19 cellular contexts compared by ENCODE assay signal in the genomic region with DNA sequence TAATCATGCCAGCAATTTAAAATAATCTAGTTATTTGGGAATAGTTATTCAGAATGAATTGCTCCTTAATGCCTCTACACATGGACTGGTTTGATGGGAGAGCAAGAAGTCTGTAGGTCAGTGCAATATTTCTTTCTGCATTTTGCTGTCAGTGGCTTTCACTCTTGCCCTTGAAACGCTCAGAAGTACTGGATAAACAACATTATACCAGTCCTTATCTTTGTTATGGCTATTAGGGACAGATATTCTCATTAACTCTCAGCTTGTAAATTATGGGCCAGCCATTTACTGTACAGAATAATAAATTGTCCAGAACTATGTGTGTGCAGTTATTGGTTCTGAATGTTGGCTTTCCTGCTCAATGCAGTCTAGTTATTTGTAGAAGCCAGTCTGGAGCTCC.
DNase-seq lines count a peak whose midpoint lies in the region; ATAC-seq and TF ChIP-seq lines count a peak whose summit lies in the region.
"Had no signal": no experiment of that assay in that cellular context is flagged by ENCODE, and none has a peak within 500 bp of the region (broad histone marks: within the 10 kb centered on the region; RNA-seq: fewer than 3 reads in every experiment).

No MANE protein-coding gene starts in this region.

- no peaks in the 10 kb centered on the region for H3K36me3 Mint-ChIP-seq in GM23338 (ENCODE audit: low read depth)

- peaks cover 2% of the 10 kb centered on the region for H3K27me3 Mint-ChIP-seq in GM23338 (ENCODE audit: insufficient read depth, low read depth, poor library complexity)
- H3K27me3 Mint-ChIP-seq: CD4-positive, alpha-beta T cell had no signal

- no peak overlapping the region for H2BK15ac ChIP-seq in mesenchymal stem cell (ENCODE audit: low read depth, poor library complexity, severe bottlenecking)

- no CpG with 5 or more reads among the region's 1 CpG for WGBS in mesenchymal stem cell

- H4K20me1 ChIP-seq in GM23338 (replicated peaks; ENCODE audit: insufficient read depth): no peaks in the 10 kb centered on the region

- H3K18ac ChIP-seq in mesenchymal stem cell (ENCODE audit: low read depth in 1 of 2, low read length in 2 of 2): no peak overlapping the region

- no peak overlapping the region for H3K23ac ChIP-seq in mesenchymal stem cell (ENCODE audit: low read length in 2 of 2)

- peak; percentile 38 for DNase-seq in BE2C
- DNase-seq in GM23338 (ENCODE audit: low spot score): no peak
- peak; percentile 34 for DNase-seq in mesenchymal stem cell
- DNase-seq in DMS 273 (lab: John Stamatoyannopoulos, UW; ENCODE audit: unreplicated experiment): no peak
- DNase-seq in NOMO-1 treated with dmso at 0.1 percent for 144 hours (lab: John Stamatoyannopoulos, UW; ENCODE audit: unreplicated experiment): no peak
- DNase-seq in MG63: no peak
- DNase-seq: ACHN; Caco-2; CD4-positive, alpha-beta T cell; DMS53; DND-41; EL; GM23248; HCEC 1CT; KG1 had no signal

- H3K79me2 ChIP-seq in GM23338 (replicated peaks; ENCODE audit: insufficient read depth): no peaks in the 10 kb centered on the region

- H2BK12ac ChIP-seq in mesenchymal stem cell (ENCODE audit: low read length in 2 of 2): no peak overlapping the region

- H3K14ac ChIP-seq in mesenchymal stem cell (ENCODE audit: low read length in 2 of 2): no peak overlapping the region

- H3K4me1 ChIP-seq in BE2C (peaks cover 8% of the 10 kb centered on the region; the same call in 1 of the 2 replicates), GM23338 (ENCODE audit: insufficient read depth) (peaks cover 47% of the 10 kb centered on the region), mesenchymal stem cell (ENCODE audit: control insufficient read depth, insufficient read depth, low read depth, low read length) (no peaks in the 10 kb centered on the region)
- H3K4me1 ChIP-seq: Caco-2 had no signal

- no peak overlapping the region for H4K8ac ChIP-seq in mesenchymal stem cell (ENCODE audit: low read length)

- peaks cover 37% of the 10 kb centered on the region for H3K4me1 Mint-ChIP-seq in GM23338

- H3K36me3 ChIP-seq in BE2C (no peaks in the 10 kb centered on the region), GM23338 (ENCODE audit: insufficient read depth) (no peaks in the 10 kb centered on the region), mesenchymal stem cell (ENCODE audit: control insufficient read depth in 1 of 2, insufficient read depth in 2 of 2, low read depth in 1 of 2, low read length in 2 of 2) (no peaks in the 10 kb centered on the region), MG63 (no peaks in the 10 kb centered on the region; the same call in 1 of the 2 replicates)

- no peak for TF ChIP-seq CTCF in BE2C (IDR thresholded peaks at IDR 0.05; ENCODE audit: low read depth, low read length)
- no peak for TF ChIP-seq CTCF in GM23338 (conservative IDR thresholded peaks at IDR 0.05; ENCODE audit: low read depth in 2 of 2)

- H3K4me2 ChIP-seq in GM23338 (no peak overlapping the region), mesenchymal stem cell (ENCODE audit: low read length, poor library complexity, severe bottlenecking) (no peak overlapping the region)

- H2BK5ac ChIP-seq in mesenchymal stem cell (ENCODE audit: low read depth, low read length, poor library complexity, severe bottlenecking): no peak overlapping the region

- no peak overlapping the region for H3K4me3 ChIP-seq in BE2C (ENCODE audit: low read depth, low read length)
- no peak overlapping the region for H3K4me3 ChIP-seq in GM23338
- H3K4me3 ChIP-seq in mesenchymal stem cell (ENCODE audit: insufficient read depth in 1 of 2, low read depth in 1 of 2, low read length in 2 of 2): no peak overlapping the region
- H3K4me3 ChIP-seq in MG63: no peak overlapping the region
- H3K4me3 ChIP-seq: GM12878, GM23248 had no signal

- ATAC-seq in GM23338 (no peak), SK-N-SH treated with all-trans-retinoic acid at 6 μM for 48 hours (no peak), GM19395 (IDR thresholded peaks at IDR 0.05; ENCODE audit: unreplicated experiment) (no peak)
- ATAC-seq: GM12878 had no signal

- H2AFZ ChIP-seq in GM23338: no peak overlapping the region
- H2AFZ ChIP-seq in mesenchymal stem cell (ENCODE audit: low read depth, low read length): no peak overlapping the region
- H2AFZ ChIP-seq: GM23248 had no signal

- H3K27me3 ChIP-seq in BE2C (no peaks in the 10 kb centered on the region), GM23338 (ENCODE audit: insufficient read depth) (no peaks in the 10 kb centered on the region), mesenchymal stem cell (ENCODE audit: control insufficient read depth in 1 of 2, insufficient read depth in 1 of 2, low read length in 2 of 2) (no peaks in the 10 kb centered on the region), MG63 (no peaks in the 10 kb centered on the region)

- H3K4ac ChIP-seq in mesenchymal stem cell (ENCODE audit: low read depth in 1 of 2, low read length in 2 of 2): no peak overlapping the region

- H4K91ac ChIP-seq in mesenchymal stem cell (ENCODE audit: low read length): no peak overlapping the region

- H3K27ac ChIP-seq in GM23338 (ENCODE audit: low read depth) (no peak overlapping the region), mesenchymal stem cell (ENCODE audit: low read length, poor library complexity, severe bottlenecking) (no peak overlapping the region)
- H3K27ac ChIP-seq: C4-2B, GM23248 had no signal

- no peaks in the 10 kb centered on the region for H3K79me1 ChIP-seq in mesenchymal stem cell (replicated peaks; ENCODE audit: low read length, poor library complexity, severe bottlenecking)

- H3K9me3 ChIP-seq in BE2C (no peaks in the 10 kb centered on the region), mesenchymal stem cell (ENCODE audit: control insufficient read depth, low read length) (no peaks in the 10 kb centered on the region), MG63 (no peaks in the 10 kb centered on the region)
- H3K9me3 ChIP-seq: Caco-2 had no signal

- no peaks in the 10 kb centered on the region for H3K9me3 Mint-ChIP-seq in GM23338

- no peak overlapping the region for H3K4me3 Mint-ChIP-seq in GM23338
- H3K4me3 Mint-ChIP-seq: CD4-positive, alpha-beta T cell had no signal

- peak overlapping the region; percentile 79; the same call in 1 of the 2 replicates for H3K27ac Mint-ChIP-seq in GM23338
- H3K27ac Mint-ChIP-seq: CD4-positive, alpha-beta T cell had no signal

- H3K9me2 ChIP-seq in GM23338 (ENCODE audit: insufficient read depth): no peaks in the 10 kb centered on the region

- no peak overlapping the region for H2AK5ac ChIP-seq in mesenchymal stem cell (ENCODE audit: low read length, severe bottlenecking)

- H3F3A ChIP-seq in GM23338 (replicated peaks; ENCODE audit: low read depth): no peaks in the 10 kb centered on the region

- no peak overlapping the region for H2BK120ac ChIP-seq in mesenchymal stem cell (ENCODE audit: low read depth, low read length)

- H3K9ac ChIP-seq in mesenchymal stem cell (ENCODE audit: low read length): no peak overlapping the region
- H3K9ac ChIP-seq: GM23248 had no signal

TF ChIP-seq in SK-N-SH treated with all-trans-retinoic acid at 6 μM for 48 hours, 23 proteins besides CTCF, POLR2A, EP300 and RAD21 (continues in another document):
- 0 out of 2 replicates have a peak, but pooled peaks have one; percentile 63 for TF ChIP-seq ZFP3 (CRISPR knock-in tag; IDR thresholded peaks at IDR 0.05)
- TF ChIP-seq TOX (CRISPR knock-in tag; IDR thresholded peaks at IDR 0.05; ENCODE audit: borderline replicate concordance): no peak
- TF ChIP-seq, protein P1, sequence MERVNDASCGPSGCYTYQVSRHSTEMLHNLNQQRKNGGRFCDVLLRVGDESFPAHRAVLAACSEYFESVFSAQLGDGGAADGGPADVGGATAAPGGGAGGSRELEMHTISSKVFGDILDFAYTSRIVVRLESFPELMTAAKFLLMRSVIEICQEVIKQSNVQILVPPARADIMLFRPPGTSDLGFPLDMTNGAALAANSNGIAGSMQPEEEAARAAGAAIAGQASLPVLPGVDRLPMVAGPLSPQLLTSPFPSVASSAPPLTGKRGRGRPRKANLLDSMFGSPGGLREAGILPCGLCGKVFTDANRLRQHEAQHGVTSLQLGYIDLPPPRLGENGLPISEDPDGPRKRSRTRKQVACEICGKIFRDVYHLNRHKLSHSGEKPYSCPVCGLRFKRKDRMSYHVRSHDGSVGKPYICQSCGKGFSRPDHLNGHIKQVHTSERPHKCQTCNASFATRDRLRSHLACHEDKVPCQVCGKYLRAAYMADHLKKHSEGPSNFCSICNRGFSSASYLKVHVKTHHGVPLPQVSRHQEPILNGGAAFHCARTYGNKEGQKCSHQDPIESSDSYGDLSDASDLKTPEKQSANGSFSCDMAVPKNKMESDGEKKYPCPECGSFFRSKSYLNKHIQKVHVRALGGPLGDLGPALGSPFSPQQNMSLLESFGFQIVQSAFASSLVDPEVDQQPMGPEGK (CRISPR knock-in tag; IDR thresholded peaks at IDR 0.05; ENCODE audit: borderline replicate concordance): no peak
- TF ChIP-seq SNAI2 (CRISPR knock-in tag; IDR thresholded peaks at IDR 0.05): peak; percentile 80; the same call in 1 of the 2 replicates
- TF ChIP-seq GLIS3 (CRISPR knock-in tag; IDR thresholded peaks at IDR 0.05): peak; percentile 46; the same call in 1 of the 2 replicates
- no peak for TF ChIP-seq PPARA (CRISPR knock-in tag; IDR thresholded peaks at IDR 0.05; ENCODE audit: borderline replicate concordance)
- TF ChIP-seq, protein P2, sequence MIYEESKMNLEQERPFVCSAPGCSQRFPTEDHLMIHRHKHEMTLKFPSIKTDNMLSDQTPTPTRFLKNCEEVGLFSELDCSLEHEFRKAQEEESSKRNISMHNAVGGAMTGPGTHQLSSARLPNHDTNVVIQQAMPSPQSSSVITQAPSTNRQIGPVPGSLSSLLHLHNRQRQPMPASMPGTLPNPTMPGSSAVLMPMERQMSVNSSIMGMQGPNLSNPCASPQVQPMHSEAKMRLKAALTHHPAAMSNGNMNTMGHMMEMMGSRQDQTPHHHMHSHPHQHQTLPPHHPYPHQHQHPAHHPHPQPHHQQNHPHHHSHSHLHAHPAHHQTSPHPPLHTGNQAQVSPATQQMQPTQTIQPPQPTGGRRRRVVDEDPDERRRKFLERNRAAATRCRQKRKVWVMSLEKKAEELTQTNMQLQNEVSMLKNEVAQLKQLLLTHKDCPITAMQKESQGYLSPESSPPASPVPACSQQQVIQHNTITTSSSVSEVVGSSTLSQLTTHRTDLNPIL (CRISPR knock-in tag; IDR thresholded peaks at IDR 0.05; ENCODE audit: low read depth): peak; percentile 93
- TF ChIP-seq ZFP30 (CRISPR knock-in tag; IDR thresholded peaks at IDR 0.05): no peak
- TF ChIP-seq ZNF565 (CRISPR knock-in tag; conservative IDR thresholded peaks at IDR 0.05; ENCODE audit: low read depth): no peak
- TF ChIP-seq ZC3H10 (CRISPR knock-in tag; IDR thresholded peaks at IDR 0.05): no peak
- TF ChIP-seq BACH2 (CRISPR knock-in tag; IDR thresholded peaks at IDR 0.05; ENCODE audit: borderline replicate concordance): no peak
- no peak for TF ChIP-seq OSR1 (CRISPR knock-in tag; IDR thresholded peaks at IDR 0.05)
- peak; percentile 93 for TF ChIP-seq ESRRG (CRISPR knock-in tag; IDR thresholded peaks at IDR 0.05)

Comparison
In these comparisons a context has a peak if more than half of its experiments do, and no peak if none do; other contexts are left out.
1. DNase-seq: peak in BE2C (single experiment) and mesenchymal stem cell (single experiment); none in GM23338 (single experiment), DMS 273 (single experiment), NOMO-1 treated with dmso at 0.1 percent for 144 hours (single experiment) and MG63 (single experiment).